ENCODE assay signal across 19 cellular contexts in genomic region chr19:5964816-5965565, GRCh38. TPM values are rescaled to one million over a fixed set of nuclear protein-coding genes. Genes with fewer than 3 reads are reported as not detected.
A peak's percentile ranks its signal among the peaks of the same experiment; 100 is the strongest.
DNase-seq lines count a peak whose midpoint lies in the region; ATAC-seq and TF ChIP-seq lines count a peak whose summit lies in the region.
"Had no signal": no experiment of that assay in that cellular context is flagged by ENCODE, and none has a peak within 500 bp of the region (broad histone marks: within the 10 kb centered on the region; RNA-seq: fewer than 3 reads in every experiment).

No MANE protein-coding gene starts in this region.

- H3K14ac ChIP-seq in IMR-90 (replicated peaks; ENCODE audit: low read depth, low read length), result peak overlapping the region; percentile 47; the same call in 1 of the 2 replicates

- H4K20me1 ChIP-seq in IMR-90 (ENCODE audit: insufficient read depth, low read length), result peaks cover 91% of the 10 kb centered on the region

- H3K36me3 Mint-ChIP-seq in activated CD4-positive, alpha-beta T cell treated with anti-CD3 and anti-CD28 coated beads, Interleukin-2, amount 10 ng/mL, durations not matched to agents 7 days and 5 days (ENCODE audit: low read depth), result peaks cover 16% of the 10 kb centered on the region
- peaks cover 8% of the 10 kb centered on the region for H3K36me3 Mint-ChIP-seq in endothelial cell (ENCODE audit: low read depth, unreplicated experiment)
- peaks cover 12% of the 10 kb centered on the region for H3K36me3 Mint-ChIP-seq in stimulated activated memory B cell treated with anti-CD40 and anti-IgM and Interleukin-4, amounts not matched to agents 10 μg/mL and 1 μg/mL and 100 μg/mL, for 72 hours

- BruUV-seq in IMR-90 (replicated peaks; lab: Mats Ljungman, UMichigan), result no TSS peak

- peak overlapping the region; percentile 82; the same call in 1 of the 2 replicates for H3K27ac ChIP-seq in IMR-90 (ENCODE audit: insufficient read depth, low read length)

- H2BK20ac ChIP-seq in IMR-90 (ENCODE audit: low read depth, low read length), result peak overlapping the region; percentile 93

- peak overlapping the region; percentile 80 for H4K91ac ChIP-seq in IMR-90 (ENCODE audit: insufficient read depth, low read depth, low read length)

- dilution Hi-C loops in IMR-90 (cut with HindIII; ENCODE audit: low sequenced_read_pairs, unreplicated experiment), result no loop called here

- H2BK120ac ChIP-seq in IMR-90 (ENCODE audit: low read depth, low read length), result peak overlapping the region; percentile 87

- TF ChIP-seq CTCF in IMR-90 (conservative IDR thresholded peaks at IDR 0.05; ENCODE audit: low read depth, low read length), result no peak
- no peak for TF ChIP-seq CTCF in endothelial cell (IDR thresholded peaks at IDR 0.05; ENCODE audit: unreplicated experiment)

- H2BK15ac ChIP-seq in IMR-90 (ENCODE audit: low read depth, low read length), result peak overlapping the region; percentile 28; the same call in 2 of the 3 replicates

- no peak overlapping the region for H2AFZ ChIP-seq in IMR-90 (replicated peaks; ENCODE audit: low read length, poor library complexity)

- H2BK5ac ChIP-seq in IMR-90 (ENCODE audit: low read depth, low read length, poor library complexity, severe bottlenecking), result no peak overlapping the region

- in situ Hi-C loops in IMR-90 (cut with MboI; ENCODE audit: low sequenced_read_pairs), result no loop called here

- H3K4me2 ChIP-seq in IMR-90 (ENCODE audit: low read depth, low read length), result no peak overlapping the region

- no peaks in the 10 kb centered on the region for H3K27me3 ChIP-seq in IMR-90 (ENCODE audit: control insufficient read depth, insufficient read depth, low read length)
- H3K27me3 ChIP-seq: heart left ventricle, right lobe of liver had no signal

- H3K9me3 Mint-ChIP-seq in activated CD4-positive, alpha-beta T cell treated with anti-CD3 and anti-CD28 coated beads, Interleukin-2, amount 10 ng/mL, durations not matched to agents 7 days and 5 days, result no peaks in the 10 kb centered on the region
- H3K9me3 Mint-ChIP-seq in endothelial cell (ENCODE audit: unreplicated experiment), result no peaks in the 10 kb centered on the region
- H3K9me3 Mint-ChIP-seq in stimulated activated memory B cell treated with anti-CD40 and anti-IgM and Interleukin-4, amounts not matched to agents 10 μg/mL and 1 μg/mL and 100 μg/mL, for 72 hours, result no peaks in the 10 kb centered on the region

- intact Hi-C loops in IMR-90 (cut with micrococcal nuclease), result loop anchor here (10.0 kb wide), 1 partner anchor 160 kb away; the partner anchor contains the start of gene NRTN

- no peak overlapping the region for H2AK9ac ChIP-seq in IMR-90 (replicated peaks; ENCODE audit: low read depth, low read length, poor library complexity)

- POLR2A ChIA-PET in activated CD4-positive, alpha-beta T cell treated with anti-CD3 and anti-CD28 coated beads, Interleukin-2, amount 10 ng/mL, durations not matched to agents 7 days and 5 days (lab: Charles Lee), result no interaction called here
- POLR2A ChIA-PET in IMR-90 (lab: Charles Lee; ENCODE audit: unreplicated experiment), result no interaction called here

- peak overlapping the region; percentile 58; the same call in 1 of the 2 replicates for H3K18ac ChIP-seq in IMR-90 (ENCODE audit: low read depth, low read length)

- DNase-seq in activated CD4-positive, alpha-beta T cell treated with anti-CD3 and anti-CD28 coated beads, Interleukin-2, amount 10 ng/mL, durations not matched to agents 7 days and 5 days, result peak; percentile 47
- no peak for DNase-seq in activated CD4-positive, alpha-beta T cell treated with anti-CD3 and anti-CD28 coated beads, Interleukin-2, amount 50 U/mL, for 48 hours
- DNase-seq in IMR-90, result no peak
- no peak for DNase-seq in endothelial cell (ENCODE audit: low spot score)
- DNase-seq in retina, result no peak
- no peak for DNase-seq in mucosa of gallbladder (ENCODE audit: low spot score)
- DNase-seq: activated CD4-positive, CD25-positive, alpha-beta regulatory T cell treated with anti-CD3 and anti-CD28 coated beads, Interleukin-2, amount 50 U/mL, for 72 hours; activated T-cell treated with anti-CD3 and anti-CD28 coated beads, Interleukin-2, amount 50 U/mL, for 1 hour; Calu3; midbrain; MM.1S; NCI-H2029 treated with DMSO at 0.1 percent for 48 hours; NCI-H774; occipital lobe; right lobe of liver had no signal

- H3K4me1 Mint-ChIP-seq in activated CD4-positive, alpha-beta T cell treated with anti-CD3 and anti-CD28 coated beads, Interleukin-2, amount 10 ng/mL, durations not matched to agents 7 days and 5 days, result peaks cover 91% of the 10 kb centered on the region
- peaks cover 86% of the 10 kb centered on the region for H3K4me1 Mint-ChIP-seq in endothelial cell (ENCODE audit: unreplicated experiment)
- peaks cover 88% of the 10 kb centered on the region for H3K4me1 Mint-ChIP-seq in stimulated activated memory B cell treated with anti-CD40 and anti-IgM and Interleukin-4, amounts not matched to agents 10 μg/mL and 1 μg/mL and 100 μg/mL, for 72 hours

- H3K56ac ChIP-seq in IMR-90 (ENCODE audit: extremely low read depth, insufficient read depth, low read length), result no peak overlapping the region

- no peak overlapping the region for H3K4me3 Mint-ChIP-seq in activated CD4-positive, alpha-beta T cell treated with anti-CD3 and anti-CD28 coated beads, Interleukin-2, amount 10 ng/mL, durations not matched to agents 7 days and 5 days
- no peak overlapping the region for H3K4me3 Mint-ChIP-seq in endothelial cell (ENCODE audit: unreplicated experiment)
- H3K4me3 Mint-ChIP-seq in stimulated activated memory B cell treated with anti-CD40 and anti-IgM and Interleukin-4, amounts not matched to agents 10 μg/mL and 1 μg/mL and 100 μg/mL, for 72 hours, result no peak overlapping the region

- H3K4ac ChIP-seq in IMR-90 (ENCODE audit: low read depth, low read length), result peak overlapping the region; percentile 93

- no peak for TF ChIP-seq POLR2A in IMR-90 (IDR thresholded peaks at IDR 0.05; ENCODE audit: low read depth, low read length)

- H4K8ac ChIP-seq in IMR-90 (ENCODE audit: low read depth in 2 of 2, low read length in 2 of 2), result peak overlapping the region; percentile 0 to 37; a peak in 1 of 4 replicates

- 0 out of 2 replicates have a peak overlapping the region, but pooled peaks have one; percentile 70 for H3K23ac ChIP-seq in IMR-90 (ENCODE audit: low read depth, low read length)

- no peak for ATAC-seq in IMR-90 (ENCODE audit: low read depth)
- no peak for ATAC-seq in stimulated activated memory B cell treated with anti-CD40 and anti-IgM and Interleukin-4, amounts not matched to agents 10 μg/mL and 1 μg/mL and 100 μg/mL, for 72 hours
- ATAC-seq in GM21526 (IDR thresholded peaks at IDR 0.05; ENCODE audit: low FRiP score, unreplicated experiment), result no peak
- ATAC-seq: heart left ventricle, HepG2, right lobe of liver had no signal

- no peak overlapping the region for H3K4me3 ChIP-seq in IMR-90 (ENCODE audit: insufficient read depth, low read depth, low read length)
- H3K4me3 ChIP-seq: heart left ventricle, right lobe of liver had no signal

- peaks cover 33 to 94% of the 10 kb centered on the region in 2 experiments for H3K79me1 ChIP-seq in IMR-90 (ENCODE audit: low read depth in 1 of 2, low read length in 2 of 2)

- H3K9ac ChIP-seq in IMR-90 (ENCODE audit: low read depth, low read length), result no peak overlapping the region

- H3K27me3 Mint-ChIP-seq in activated CD4-positive, alpha-beta T cell treated with anti-CD3 and anti-CD28 coated beads, Interleukin-2, amount 10 ng/mL, durations not matched to agents 7 days and 5 days, result no peaks in the 10 kb centered on the region
- peaks cover 11% of the 10 kb centered on the region for H3K27me3 Mint-ChIP-seq in endothelial cell (ENCODE audit: unreplicated experiment)
- H3K27me3 Mint-ChIP-seq in stimulated activated memory B cell treated with anti-CD40 and anti-IgM and Interleukin-4, amounts not matched to agents 10 μg/mL and 1 μg/mL and 100 μg/mL, for 72 hours, result no peaks in the 10 kb centered on the region

- peaks cover 67% of the 10 kb centered on the region for H3K9me1 ChIP-seq in IMR-90 (ENCODE audit: insufficient read depth, low read length)

- peaks cover 7% of the 10 kb centered on the region; the same call in 1 of the 2 replicates for H3K36me3 ChIP-seq in IMR-90 (ENCODE audit: control insufficient read depth, insufficient read depth, low read length)
- H3K36me3 ChIP-seq: right lobe of liver had no signal

- H3K4me1 ChIP-seq in IMR-90 (ENCODE audit: control insufficient read depth, insufficient read depth, low read length), result peaks cover 62% of the 10 kb centered on the region

- TF ChIP-seq RAD21 in IMR-90 (IDR thresholded peaks at IDR 0.05; ENCODE audit: low read length), result no peak

- CTCF ChIA-PET in activated CD4-positive, alpha-beta T cell treated with anti-CD3 and anti-CD28 coated beads, Interleukin-2, amount 10 ng/mL, durations not matched to agents 7 days and 5 days (lab: Charles Lee), result interaction anchor here (0.9 kb wide), 1 partner anchor 14 kb away, joined by 3 read pairs; no protein-coding TSS in a partner anchor
- CTCF ChIA-PET in IMR-90 (lab: Yijun Ruan, JAX), result no interaction called here

- H2AK5ac ChIP-seq in IMR-90 (ENCODE audit: low read depth, low read length), result peak overlapping the region; percentile 97

- no peaks in the 10 kb centered on the region for H3K9me3 ChIP-seq in IMR-90 (ENCODE audit: control insufficient read depth, insufficient read depth, low read length)
- H3K9me3 ChIP-seq: heart left ventricle, right lobe of liver had no signal

- peak overlapping the region; percentile 81 for H3K27ac Mint-ChIP-seq in activated CD4-positive, alpha-beta T cell treated with anti-CD3 and anti-CD28 coated beads, Interleukin-2, amount 10 ng/mL, durations not matched to agents 7 days and 5 days
- H3K27ac Mint-ChIP-seq in endothelial cell (ENCODE audit: unreplicated experiment), result peak overlapping the region; percentile 26
- peak overlapping the region; percentile 48 for H3K27ac Mint-ChIP-seq in stimulated activated memory B cell treated with anti-CD40 and anti-IgM and Interleukin-4, amounts not matched to agents 10 μg/mL and 1 μg/mL and 100 μg/mL, for 72 hours

- WGBS in IMR-90 (ENCODE audit: extremely low coverage in 2 of 2, insufficient read length in 1 of 2), 2 experiments, result no CpG with 5 or more reads among the region's 5 CpGs

- H4K5ac ChIP-seq in IMR-90 (ENCODE audit: low read depth, low read length), result peak overlapping the region; percentile 19; the same call in 1 of the 2 replicates

RNA-seq across cellular contexts. Expression of gene RANBP3, which starts 12.9 kb away (rescaled TPM):
- 10 to 100 TPM; 97.4 to 98.0 TPM for total RNA-seq in activated CD4-positive, alpha-beta T cell treated with anti-CD3 and anti-CD28 coated beads, Interleukin-2, amount 10 ng/mL, durations not matched to agents 7 days and 5 days
- 42.5 and 46.7 TPM in 2 replicates for total RNA-seq in IMR-90 (2012; rRNA removed)
- polyA plus RNA-seq in IMR-90 (2012; rRNA removed), result 111 and 165 TPM in 2 replicates
- polyA plus RNA-seq in IMR-90 (2012; cell fraction: cytosol; rRNA removed), result 75.6 and 136 TPM in 2 replicates
- 170 and 215 TPM in 2 replicates for polyA plus RNA-seq in IMR-90 (2012; cell fraction: nucleus; rRNA removed; ENCODE audit: low replicate concordance)
- 69.5 TPM for total RNA-seq in endothelial cell (ENCODE audit: unreplicated experiment)
- 75.5 TPM for total RNA-seq in mucosa of gallbladder

RNA-seq across cellular contexts. Expression of gene CAPS, which starts 50.9 kb away (rescaled TPM):
- 10 to 100 TPM; 17.2 to 21.0 TPM for total RNA-seq in activated CD4-positive, alpha-beta T cell treated with anti-CD3 and anti-CD28 coated beads, Interleukin-2, amount 10 ng/mL, durations not matched to agents 7 days and 5 days
- total RNA-seq in IMR-90 (2012; rRNA removed) (0.54 and 1.4 TPM in 2 replicates), endothelial cell (ENCODE audit: unreplicated experiment) (9.3 TPM), mucosa of gallbladder (82.5 TPM)
- 4.9 and 5.6 TPM in 2 replicates for polyA plus RNA-seq in IMR-90 (2012; rRNA removed)
- polyA plus RNA-seq in IMR-90 (2012; cell fraction: cytosol; rRNA removed), result 2.2 and 2.4 TPM in 2 replicates
- 34.4 and 78.7 TPM in 2 replicates for polyA plus RNA-seq in IMR-90 (2012; cell fraction: nucleus; rRNA removed; ENCODE audit: low replicate concordance)

Comparison
In these comparisons a context has a peak if more than half of its experiments do, and no peak if none do; other contexts are left out.
1. H3K27ac Mint-ChIP-seq: peak in every context shown above with its lines; median percentile 81 in activated CD4-positive, alpha-beta T cell treated with anti-CD3 and anti-CD28 coated beads, Interleukin-2, amount 10 ng/mL, durations not matched to agents 7 days and 5 days; 48 in stimulated activated memory B cell treated with anti-CD40 and anti-IgM and Interleukin-4, amounts not matched to agents 10 μg/mL and 1 μg/mL and 100 μg/mL, for 72 hours; 26 in endothelial cell.